ENCODE assay signal across 18 cellular contexts in the genomic region with DNA sequence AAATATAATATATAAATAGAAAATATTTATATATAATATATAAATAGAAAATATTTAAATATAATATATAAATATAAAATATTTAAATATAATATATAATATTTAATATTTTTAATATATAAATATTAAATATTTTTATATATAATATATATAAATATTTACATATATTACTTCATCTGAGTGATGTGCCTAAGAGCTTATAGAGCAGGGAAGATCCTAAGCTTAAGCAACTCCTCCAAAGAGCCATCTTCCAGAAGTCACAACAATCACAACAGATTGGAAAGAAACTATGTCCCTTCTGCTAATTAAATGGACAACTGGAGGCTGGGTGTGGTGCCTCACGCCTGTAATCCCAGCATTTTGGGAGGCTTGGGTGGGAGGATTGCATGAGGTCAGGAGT.
"Had no signal": no experiment of that assay in that cellular context is flagged by ENCODE, and none has a peak within 500 bp of the region (broad histone marks: within the 10 kb centered on the region; RNA-seq: fewer than 3 reads in every experiment).

No MANE protein-coding gene starts in this region.

- H3K27ac ChIP-seq: ascending aorta, colonic mucosa, prostate gland, right atrium auricular region, stomach had no signal

- H3K4me1 ChIP-seq: colonic mucosa, prostate gland had no signal

- DNase-seq: activated CD4-positive, CD25-positive, alpha-beta regulatory T cell; activated CD8-positive, alpha-beta memory T cell treated with anti-CD3 and anti-CD28 coated beads for 24 hours; activated CD8-positive, alpha-beta memory T cell treated with anti-CD3 and anti-CD28 coated beads, Interleukin-2, amount 50 U/mL, for 48 hours; activated effector memory CD4-positive, alpha-beta T cell treated with Interleukin-2 at 50 U/mL for 16 hours; activated T-cell treated with anti-CD3 and anti-CD28 coated beads, Interleukin-2, amount 50 U/mL, for 48 hours; colonic mucosa; head of caudate nucleus; stomach; T-helper 9 cell had no signal

- H3K4me1 Mint-ChIP-seq: activated CD4-positive, alpha-beta T cell treated with anti-CD3 and anti-CD28 coated beads, Interleukin-2, amount 10 ng/mL, durations not matched to agents 7 days and 5 days; activated naive CD4-positive, alpha-beta T cell treated with anti-CD3 and anti-CD28 coated beads, Interleukin-2, amount 50 U/mL, for 24 hours; central memory CD8-positive, alpha-beta T cell had no signal

- H3K9me3 Mint-ChIP-seq: activated CD4-positive, alpha-beta T cell treated with anti-CD3 and anti-CD28 coated beads, Interleukin-2, amount 10 ng/mL, durations not matched to agents 7 days and 5 days; activated naive CD4-positive, alpha-beta T cell treated with anti-CD3 and anti-CD28 coated beads, Interleukin-2, amount 50 U/mL, for 24 hours; central memory CD8-positive, alpha-beta T cell; type B pancreatic cell had no signal

- H3K4me3 ChIP-seq: ascending aorta, colonic mucosa, lung, prostate gland, right atrium auricular region, stomach had no signal

- H3K36me3 Mint-ChIP-seq: activated naive CD4-positive, alpha-beta T cell treated with anti-CD3 and anti-CD28 coated beads, Interleukin-2, amount 50 U/mL, for 24 hours; type B pancreatic cell had no signal

- H3K27me3 Mint-ChIP-seq: activated CD4-positive, alpha-beta T cell treated with anti-CD3 and anti-CD28 coated beads, Interleukin-2, amount 10 ng/mL, durations not matched to agents 7 days and 5 days; activated naive CD4-positive, alpha-beta T cell treated with anti-CD3 and anti-CD28 coated beads, Interleukin-2, amount 50 U/mL, for 24 hours; type B pancreatic cell had no signal

- H3K4me3 Mint-ChIP-seq: activated CD4-positive, alpha-beta T cell treated with anti-CD3 and anti-CD28 coated beads, Interleukin-2, amount 10 ng/mL, durations not matched to agents 7 days and 5 days; activated naive CD4-positive, alpha-beta T cell treated with anti-CD3 and anti-CD28 coated beads, Interleukin-2, amount 50 U/mL, for 24 hours; central memory CD8-positive, alpha-beta T cell had no signal

- FAIRE-seq: keratinocyte had no signal

- H3K27me3 ChIP-seq: ascending aorta, colonic mucosa, right atrium auricular region, stomach had no signal

- H3K27ac Mint-ChIP-seq: activated CD4-positive, alpha-beta T cell treated with anti-CD3 and anti-CD28 coated beads, Interleukin-2, amount 10 ng/mL, durations not matched to agents 7 days and 5 days; activated naive CD4-positive, alpha-beta T cell treated with anti-CD3 and anti-CD28 coated beads, Interleukin-2, amount 50 U/mL, for 24 hours had no signal

- H3K36me3 ChIP-seq: ascending aorta, colonic mucosa, prostate gland, right atrium auricular region, stomach had no signal

- H3K9me3 ChIP-seq: ascending aorta, colonic mucosa, prostate gland, right atrium auricular region had no signal
